Comparison of ENCODE assay signal across 8 cellular contexts in the genomic region with DNA sequence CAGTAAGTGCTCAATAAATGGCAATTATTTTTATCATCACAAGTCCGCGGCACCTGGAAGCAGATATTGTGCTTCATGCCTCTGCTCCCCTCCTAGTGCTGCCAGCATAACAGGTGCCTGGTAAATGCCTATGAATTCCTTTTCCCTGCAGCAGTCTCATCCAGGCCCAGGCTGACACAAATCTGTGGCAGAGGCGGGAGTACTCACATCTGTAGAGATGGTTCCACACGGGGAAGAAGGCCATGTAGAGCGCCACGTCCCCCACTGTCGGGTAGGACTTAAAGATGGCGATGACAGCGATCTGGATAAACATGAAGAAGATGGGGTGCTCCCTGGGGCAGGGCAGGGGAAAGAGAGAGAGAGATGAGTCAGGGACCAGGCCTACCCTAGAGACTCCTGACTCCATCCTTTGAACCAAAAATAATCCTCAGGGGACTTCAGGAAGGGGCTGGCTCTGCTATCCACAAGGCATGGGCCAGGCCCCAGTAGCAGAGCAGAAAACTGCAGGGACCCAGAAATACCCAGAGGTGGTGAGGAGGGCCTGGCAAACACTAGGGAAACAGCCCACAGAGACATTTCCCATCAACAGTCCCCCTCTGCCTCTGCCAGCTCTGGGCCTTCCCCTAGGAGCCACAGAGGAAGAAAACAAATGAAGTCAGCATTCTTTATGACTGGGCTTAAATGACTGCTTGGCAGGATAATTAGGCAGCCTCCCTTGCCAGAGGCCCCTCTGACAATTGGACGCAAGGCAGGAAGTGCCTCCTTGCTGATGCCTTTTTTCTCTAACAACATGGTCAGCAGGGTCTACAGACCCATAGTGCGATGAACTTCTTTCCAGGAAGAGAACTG. TPM values are rescaled to one million over a fixed set of nuclear protein-coding genes. Genes with fewer than 3 reads are reported as not detected.
DNase-seq lines count a peak whose midpoint lies in the region; ATAC-seq lines count a peak whose summit lies in the region.

No MANE protein-coding gene starts in this region.

- no peaks in the 10 kb centered on the region for H3K9me3 ChIP-seq in stomach smooth muscle (ENCODE audit: control insufficient read depth in 2 of 2, low read length in 2 of 2)

- H3K4me1 ChIP-seq in stomach smooth muscle (ENCODE audit: control insufficient read depth, insufficient read depth, low read length), result peaks cover 13% of the 10 kb centered on the region

- no peak overlapping the region for H3K4me3 ChIP-seq in stomach smooth muscle (ENCODE audit: low read length in 2 of 2)

- peak overlapping the region; percentile 93 for H3K27ac Mint-ChIP-seq in activated naive CD4-positive, alpha-beta T cell treated with anti-CD3 and anti-CD28 coated beads, Interleukin-2, amount 10 ng/mL, durations not matched to agents 7 days and 5 days

- peaks cover 3% of the 10 kb centered on the region for H3K9me3 Mint-ChIP-seq in activated naive CD4-positive, alpha-beta T cell treated with anti-CD3 and anti-CD28 coated beads, Interleukin-2, amount 10 ng/mL, durations not matched to agents 7 days and 5 days

- intact Hi-C loops in Right ventricle myocardium inferior (cut with DNase I) (no loop called here), cardiac septum (cut with DNase I) (no loop called here)

- no peak overlapping the region for H3K4me3 Mint-ChIP-seq in activated naive CD4-positive, alpha-beta T cell treated with anti-CD3 and anti-CD28 coated beads, Interleukin-2, amount 10 ng/mL, durations not matched to agents 7 days and 5 days

- peaks cover 7 to 27% of the 10 kb centered on the region in 2 donors for H3K36me3 ChIP-seq in stomach smooth muscle (ENCODE audit: control insufficient read depth in 2 of 2, insufficient read depth in 2 of 2, low read length in 2 of 2)

- H3K36me3 Mint-ChIP-seq in activated naive CD4-positive, alpha-beta T cell treated with anti-CD3 and anti-CD28 coated beads, Interleukin-2, amount 10 ng/mL, durations not matched to agents 7 days and 5 days, result peaks cover 21% of the 10 kb centered on the region

- H3K4me1 Mint-ChIP-seq in activated naive CD4-positive, alpha-beta T cell treated with anti-CD3 and anti-CD28 coated beads, Interleukin-2, amount 10 ng/mL, durations not matched to agents 7 days and 5 days, result peaks cover 33% of the 10 kb centered on the region

- ATAC-seq in Right ventricle myocardium inferior (peak; percentile 32), HG03565 (IDR thresholded peaks at IDR 0.05; ENCODE audit: unreplicated experiment) (no peak), HG02852 (IDR thresholded peaks at IDR 0.05; ENCODE audit: unreplicated experiment) (no peak)

- no peaks in the 10 kb centered on the region for H3K27me3 ChIP-seq in stomach smooth muscle (ENCODE audit: control insufficient read depth in 1 of 2, insufficient read depth in 2 of 2, low read length in 2 of 2)

- peak; percentile 75 for DNase-seq in Right ventricle myocardium inferior (ENCODE audit: missing footprints)
- no peak for DNase-seq in cardiac septum (ENCODE audit: low spot score)
- no peak for DNase-seq in activated naive CD4-positive, alpha-beta T cell treated with anti-CD3 and anti-CD28 coated beads, Interleukin-2, amount 10 ng/mL, durations not matched to agents 7 days and 5 days
- peak; percentile 29 for DNase-seq in inferior parietal cortex (ENCODE audit: extremely low spot score)
- no peak for DNase-seq in DMS53 treated with DMSO at 0.1 percent for 48 hours (lab: John Stamatoyannopoulos, UW; ENCODE audit: unreplicated experiment)

- CTCF ChIA-PET in activated naive CD4-positive, alpha-beta T cell treated with anti-CD3 and anti-CD28 coated beads, Interleukin-2, amount 10 ng/mL, durations not matched to agents 7 days and 5 days (lab: Charles Lee), result interaction anchor here (1.3 kb wide), 1 partner anchor 269 kb away, joined by 3 read pairs; no protein-coding TSS in a partner anchor

- no peak overlapping the region for H3K9ac ChIP-seq in stomach smooth muscle (ENCODE audit: low read length in 2 of 2)

- H3K27me3 Mint-ChIP-seq in activated naive CD4-positive, alpha-beta T cell treated with anti-CD3 and anti-CD28 coated beads, Interleukin-2, amount 10 ng/mL, durations not matched to agents 7 days and 5 days, result no peaks in the 10 kb centered on the region

- H3K27ac ChIP-seq in stomach smooth muscle (ENCODE audit: low read length), result peak overlapping the region; percentile 46

RNA-seq across cellular contexts. Expression of a gene that starts 23.0 kb away (rescaled TPM):
- total RNA-seq in Right ventricle myocardium inferior (112 TPM), cardiac septum (61.0 TPM)

Comparison
In these comparisons a context has a peak if more than half of its experiments do, and no peak if none do; other contexts are left out.
1. DNase-seq: peak in Right ventricle myocardium inferior (single experiment) and inferior parietal cortex (single experiment); none in cardiac septum (single experiment), activated naive CD4-positive, alpha-beta T cell treated with anti-CD3 and anti-CD28 coated beads, Interleukin-2, amount 10 ng/mL, durations not matched to agents 7 days and 5 days (single experiment) and DMS53 treated with DMSO at 0.1 percent for 48 hours (single experiment).